ENCODE assay signal across 8 cellular contexts in the genomic region with DNA sequence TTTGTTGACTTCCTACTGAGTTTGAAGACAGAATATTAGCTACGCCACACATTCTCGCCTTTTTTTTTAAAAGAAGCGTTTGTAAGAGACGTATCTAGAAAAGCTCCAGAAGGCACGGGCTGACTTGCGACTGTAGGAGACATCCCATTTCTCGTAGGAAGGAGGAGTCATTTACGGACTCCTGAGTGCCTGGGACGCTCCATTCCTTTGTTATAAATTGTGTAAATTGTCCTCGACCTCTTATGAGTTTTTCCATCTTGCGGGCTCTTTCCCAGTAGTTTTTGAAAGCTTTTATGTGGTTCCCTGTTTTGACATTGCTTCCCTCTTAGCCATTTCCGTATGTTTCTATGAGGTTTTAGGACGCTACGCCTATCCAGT. TPM values are rescaled to one million over a fixed set of nuclear protein-coding genes. Genes with fewer than 3 reads are reported as not detected.
DNase-seq lines count a peak whose midpoint lies in the region; ATAC-seq, FAIRE-seq and TF ChIP-seq lines count a peak whose summit lies in the region.

No MANE protein-coding gene starts in this region.

- POLR2A ChIA-PET in Caco-2 (lab: Charles Lee): interaction anchor here (0.5 kb wide), 1 partner anchor 1068 kb away, joined by 3 read pairs; no protein-coding TSS in a partner anchor

- no peak for FAIRE-seq in bronchial epithelial cell (lab: Jason Lieb, UNC)

- peak overlapping the region; percentile 57 for H3K4me2 ChIP-seq in MM.1S (ENCODE audit: low read depth, low read length)

- H3K9ac ChIP-seq in MM.1S (ENCODE audit: low read length): peak overlapping the region; percentile 58; the same call in 1 of the 2 replicates

- TF ChIP-seq CTCF in Caco-2 (IDR thresholded peaks at IDR 0.05; ENCODE audit: insufficient read depth in 1 of 2, low read depth in 1 of 2, low read length in 1 of 2, severe bottlenecking in 1 of 2, unreplicated experiment in 1 of 2) (no peak), MM.1S (IDR thresholded peaks at IDR 0.05; ENCODE audit: low read length) (no peak), bronchial epithelial cell (IDR thresholded peaks at IDR 0.05; ENCODE audit: insufficient read depth, low read length, severe bottlenecking) (no peak), mesothelial cell of epicardium (IDR thresholded peaks at IDR 0.05; ENCODE audit: unreplicated experiment) (no peak)

- H3K9me3 Mint-ChIP-seq in Caco-2 (ENCODE audit: unreplicated experiment): no peaks in the 10 kb centered on the region
- H3K9me3 Mint-ChIP-seq in mesothelial cell of epicardium: no peaks in the 10 kb centered on the region

- no peaks in the 10 kb centered on the region for H3K9me2 ChIP-seq in MM.1S (replicated peaks; ENCODE audit: insufficient read depth, low read length)

- H3K4me3 ChIP-seq in Caco-2 (ENCODE audit: low read depth, low read length) (peak overlapping the region; percentile 90), MM.1S (ENCODE audit: low read length) (peak overlapping the region; percentile 90), bronchial epithelial cell (ENCODE audit: low read depth, low read length) (peak overlapping the region; percentile 83)

- H3K27ac ChIP-seq in MM.1S (ENCODE audit: low read length): no peak overlapping the region

- H3K4me3 Mint-ChIP-seq in Caco-2 (ENCODE audit: unreplicated experiment) (peak overlapping the region; percentile 75), mesothelial cell of epicardium (peak overlapping the region; percentile 70)

- intact Hi-C loops in Caco-2 (cut with micrococcal nuclease; ENCODE audit: unreplicated experiment): loop anchor here (5.0 kb wide), 1 partner anchor 39 kb away; the partner anchor contains the start of gene PHPT1

- CTCF ChIA-PET in Caco-2 (lab: Charles Lee): no interaction called here

- peaks cover 5% of the 10 kb centered on the region for H3K36me3 ChIP-seq in Caco-2 (ENCODE audit: control insufficient read depth, insufficient read depth, low read length)
- no peaks in the 10 kb centered on the region for H3K36me3 ChIP-seq in MM.1S (replicated peaks; ENCODE audit: insufficient read depth, low read length)
- H3K36me3 ChIP-seq in bronchial epithelial cell (ENCODE audit: control insufficient read depth, insufficient read depth, low read length): peaks cover 5% of the 10 kb centered on the region

- no peaks in the 10 kb centered on the region for H4K20me1 ChIP-seq in MM.1S (ENCODE audit: insufficient read depth, low read length)

- H3K9me3 ChIP-seq in Caco-2 (no peaks in the 10 kb centered on the region), MM.1S (replicated peaks; ENCODE audit: insufficient read depth, low read length) (no peaks in the 10 kb centered on the region)

- peak overlapping the region; percentile 58 for H3K27ac Mint-ChIP-seq in Caco-2 (ENCODE audit: unreplicated experiment)
- peak overlapping the region; percentile 91 for H3K27ac Mint-ChIP-seq in mesothelial cell of epicardium

- H3K4me1 Mint-ChIP-seq in Caco-2 (ENCODE audit: low read depth, unreplicated experiment) (peaks cover 6% of the 10 kb centered on the region), mesothelial cell of epicardium (peaks cover 28% of the 10 kb centered on the region)

- H2AFZ ChIP-seq in MM.1S (ENCODE audit: low read length): no peak overlapping the region

- H3K36me3 Mint-ChIP-seq in Caco-2 (ENCODE audit: insufficient read depth, unreplicated experiment): peaks cover 67% of the 10 kb centered on the region
- peaks cover 21% of the 10 kb centered on the region for H3K36me3 Mint-ChIP-seq in mesothelial cell of epicardium

- H3K27me3 ChIP-seq in Caco-2 (replicated peaks; ENCODE audit: control insufficient read depth, insufficient read depth, low read length) (no peaks in the 10 kb centered on the region), MM.1S (replicated peaks; ENCODE audit: insufficient read depth, low read length) (no peaks in the 10 kb centered on the region), bronchial epithelial cell (ENCODE audit: control insufficient read depth, insufficient read depth, low read length) (no peaks in the 10 kb centered on the region)

- H3F3A ChIP-seq in MM.1S (ENCODE audit: insufficient read depth, low read length): peaks cover 3% of the 10 kb centered on the region; the same call in 1 of the 2 replicates

- no TSS peak for BruUV-seq in Caco-2 (replicated peaks; lab: Mats Ljungman, UMichigan)

- ATAC-seq in GM19467 (IDR thresholded peaks at IDR 0.05; ENCODE audit: unreplicated experiment) (no peak), HG03342 (IDR thresholded peaks at IDR 0.05; ENCODE audit: unreplicated experiment) (no peak), HG03378 (IDR thresholded peaks at IDR 0.05; ENCODE audit: unreplicated experiment) (no peak)

- H3K4me1 ChIP-seq in Caco-2: peaks cover 18% of the 10 kb centered on the region; the same call in 1 of the 2 replicates
- peaks cover 21% of the 10 kb centered on the region; the same call in 1 of the 2 replicates for H3K4me1 ChIP-seq in MM.1S (ENCODE audit: low read length)

- peaks cover 65% of the 10 kb centered on the region for H3K79me2 ChIP-seq in MM.1S (ENCODE audit: low read length)

- DNase-seq in Caco-2: no peak
- peak; percentile 14 for DNase-seq in MM.1S
- DNase-seq in bronchial epithelial cell (ENCODE audit: low read depth): peak; percentile 22
- DNase-seq in mesothelial cell of epicardium (ENCODE audit: low spot score in 2 of 2, unreplicated experiment in 2 of 2): no peak
- DNase-seq in activated gamma-delta T cell treated with Interleukin-2 at 50 U/mL for 16 hours: no peak

- H3K27me3 Mint-ChIP-seq in Caco-2 (ENCODE audit: insufficient read depth, unreplicated experiment) (no peaks in the 10 kb centered on the region), mesothelial cell of epicardium (ENCODE audit: low read depth) (no peaks in the 10 kb centered on the region)

RNA-seq across cellular contexts. Expression of gene RABL6, which starts 1.0 kb away (rescaled TPM):
- total RNA-seq in Caco-2 (2022) (134 and 138 TPM in 2 replicates), bronchial epithelial cell (79.5 and 88.5 TPM in 2 replicates), mesothelial cell of epicardium (120 to 124 TPM (median 122 TPM) in 3 replicates)

RNA-seq across cellular contexts. Expression of gene CCDC183, which starts 12.6 kb away (rescaled TPM):
- total RNA-seq in Caco-2 (2022) (4.2 and 5.8 TPM in 2 replicates), bronchial epithelial cell (under 0.01 and 0.38 TPM in 2 replicates), mesothelial cell of epicardium (25.1 to 29.1 TPM (median 26.5 TPM) in 3 replicates)

RNA-seq across cellular contexts. Expression of gene TMEM141, which starts 17.6 kb away (rescaled TPM):
- total RNA-seq in Caco-2 (2022): 107 and 122 TPM in 2 replicates
- total RNA-seq in bronchial epithelial cell: 220 and 228 TPM in 2 replicates
- total RNA-seq in mesothelial cell of epicardium: 70.4 to 72.4 TPM (median 71.7 TPM) in 3 replicates

RNA-seq across cellular contexts. Expression of gene AJM1, which starts 33.5 kb away (rescaled TPM):
- total RNA-seq in Caco-2 (2022): 3.6 and 4.2 TPM in 2 replicates
- total RNA-seq in bronchial epithelial cell: 1.1 and 1.8 TPM in 2 replicates
- total RNA-seq in mesothelial cell of epicardium: 3.1 to 3.8 TPM (median 3.6 TPM) in 3 replicates

RNA-seq across cellular contexts. Expression of gene PHPT1, which starts 40.4 kb away (rescaled TPM):
- 103 and 105 TPM in 2 replicates for total RNA-seq in Caco-2 (2022)
- 57.9 and 124 TPM in 2 replicates for total RNA-seq in bronchial epithelial cell
- 159 to 168 TPM (median 168 TPM) in 3 replicates for total RNA-seq in mesothelial cell of epicardium

Comparison
In these comparisons a context has a peak if more than half of its experiments do, and no peak if none do; other contexts are left out.
1. DNase-seq: peak in MM.1S (single experiment) and bronchial epithelial cell (single experiment); none in Caco-2 (0 of 2), mesothelial cell of epicardium (0 of 2) and activated gamma-delta T cell treated with Interleukin-2 at 50 U/mL for 16 hours (single experiment).
2. Peak in every context shown above with its lines, with median percentiles within 50 percentile points of each other: H3K4me3 ChIP-seq.